In genomic region chr7:73667344-73668102, GRCh38 we compare ENCODE assay signal across 1 cellular context.
TF ChIP-seq lines count a peak whose summit lies in the region.

Gene VPS37D (plus strand): TSS chr7:73667831. CDS start chr7:73667959, 128 bp downstream.

TF ChIP-seq in K562, 482 proteins besides CTCF, POLR2A, EP300 and RAD21 (continued from another document and continues in another):
- TF ChIP-seq MYNN (IDR thresholded peaks at IDR 0.05) (no peak), MYNN (CRISPR knock-in tag; IDR thresholded peaks at IDR 0.05) (no peak), E2F6 (IDR thresholded peaks at IDR 0.05; ENCODE audit: borderline replicate concordance in 1 of 2, extremely low read depth in 1 of 2, insufficient read depth in 1 of 2, insufficient read length in 1 of 2, low read depth in 1 of 2, low read length in 1 of 2, poor library complexity in 1 of 2, severe bottlenecking in 1 of 2) (peak in 1 of 2 experiments; percentile 12), PCBP2 (IDR thresholded peaks at IDR 0.05; ENCODE audit: low read depth, low read length, poor library complexity, severe bottlenecking) (no peak), SPI1 (IDR thresholded peaks at IDR 0.05; ENCODE audit: borderline replicate concordance, low read depth, low read length) (no peak), TCF15 (CRISPR knock-in tag; IDR thresholded peaks at IDR 0.05) (no peak), ZEB2 (IDR thresholded peaks at IDR 0.05) (no peak), U2AF1 (optimal IDR thresholded peaks at IDR 0.05; ENCODE audit: low read depth, low read length) (peak; percentile 95), TAL1 (IDR thresholded peaks at IDR 0.05) (no peak), PCBP1 (IDR thresholded peaks at IDR 0.05; ENCODE audit: low read depth, low read length, poor library complexity, severe bottlenecking) (peak; percentile 44), SIN3A (IDR thresholded peaks at IDR 0.05; ENCODE audit: borderline replicate concordance in 2 of 2, control insufficient read depth in 1 of 2, low read depth in 2 of 2, low read length in 2 of 2) (0 out of 4 replicates have a peak, but pooled peaks of 1 of the 2 experiments have one; percentile 32), CC2D1A (IDR thresholded peaks at IDR 0.05) (peak; percentile 79), ZNF384 (IDR thresholded peaks at IDR 0.05; ENCODE audit: low read depth, low read length) (peak; percentile 28; the same call in 1 of the 2 replicates), CHD2 (IDR thresholded peaks at IDR 0.05; ENCODE audit: low read depth, low read length) (peak; percentile 45; the same call in 1 of the 2 replicates), HDAC8 (tag; IDR thresholded peaks at IDR 0.05) (no peak), NR2C1 (IDR thresholded peaks at IDR 0.05) (no peak), NR2C1 (tag; IDR thresholded peaks at IDR 0.05) (no peak), TAF1 (IDR thresholded peaks at IDR 0.05; ENCODE audit: control insufficient read depth, extremely low read depth, insufficient read depth, low read length, severe bottlenecking) (peak; percentile 46), ETV1 (tag; conservative IDR thresholded peaks at IDR 0.05; ENCODE audit: low read depth) (peak; percentile 48; the same call in 1 of the 2 replicates), ZBTB17 (CRISPR knock-in tag; IDR thresholded peaks at IDR 0.05) (peak; percentile 77), XRCC5 (IDR thresholded peaks at IDR 0.05; ENCODE audit: low read depth, low read length) (peak; percentile 88), CBFA2T3 (IDR thresholded peaks at IDR 0.05) (no peak), NRF1 (conservative IDR thresholded peaks at IDR 0.05 in 1 of 2, IDR thresholded peaks at IDR 0.05 in 1 of 2) (peak in 1 of 2 experiments; percentile 68; a peak in 3 of 4 replicates), SETDB1 (IDR thresholded peaks at IDR 0.05; ENCODE audit: low read length) (no peak), CHD4 (IDR thresholded peaks at IDR 0.05; ENCODE audit: insufficient read depth, insufficient replicate concordance, low read depth, low read length, poor library complexity, severe bottlenecking) (peak; percentile 100), ARNT (IDR thresholded peaks at IDR 0.05) (peak in 1 of 2 experiments; percentile 77; a peak in 2 of 4 replicates), SP1 (CRISPR knock-in tag; IDR thresholded peaks at IDR 0.05) (peak; percentile 64; the same call in 1 of the 2 replicates), FOXK1 (CRISPR knock-in tag; IDR thresholded peaks at IDR 0.05; ENCODE audit: borderline replicate concordance) (0 out of 2 replicates have a peak, but pooled peaks have one; percentile 37), SOX6 (IDR thresholded peaks at IDR 0.05) (peak; percentile 64), THRB (CRISPR knock-in tag; conservative IDR thresholded peaks at IDR 0.05) (no peak), MCM3 (IDR thresholded peaks at IDR 0.05) (no peak), CBX3 (IDR thresholded peaks at IDR 0.05; ENCODE audit: borderline replicate concordance in 1 of 2, low read length in 2 of 2) (peak in 1 of 2 experiments; percentile 91; a peak in 2 of 3 replicates), KDM4B (IDR thresholded peaks at IDR 0.05; ENCODE audit: borderline replicate concordance in 2 of 2, low read depth in 1 of 2) (no peak; a peak in 1 of 4 replicates), KDM1A (IDR thresholded peaks at IDR 0.05) (peak; percentile 99 to 100), ZMIZ1 (IDR thresholded peaks at IDR 0.05; ENCODE audit: low read depth in 2 of 2, low read length in 2 of 2) (0 out of 4 replicates have a peak, but pooled peaks of 1 of the 2 experiments have one; percentile 25), NCOA1 (IDR thresholded peaks at IDR 0.05; ENCODE audit: low read depth) (peak; percentile 39; the same call in 1 of the 2 replicates), ZNF740 (CRISPR knock-in tag; IDR thresholded peaks at IDR 0.05) (no peak), ZNF740 (tag; IDR thresholded peaks at IDR 0.05) (0 out of 4 replicates have a peak, but pooled peaks of 1 of the 2 experiments have one; percentile 41), MNT (conservative IDR thresholded peaks at IDR 0.05) (peak in 1 of 2 experiments; percentile 84; a peak in 3 of 4 replicates), NKRF (IDR thresholded peaks at IDR 0.05; ENCODE audit: borderline replicate concordance) (peak; percentile 80), MECOM (CRISPR knock-in tag; IDR thresholded peaks at IDR 0.05) (no peak), CGGBP1 (CRISPR knock-in tag; IDR thresholded peaks at IDR 0.05) (no peak), ZNF197 (CRISPR knock-in tag; IDR thresholded peaks at IDR 0.05; ENCODE audit: low read depth) (0 out of 2 replicates have a peak, but pooled peaks have one; percentile 30), BHLHE40 (IDR thresholded peaks at IDR 0.05; ENCODE audit: low read length) (peak; percentile 77), SIN3B (IDR thresholded peaks at IDR 0.05; ENCODE audit: low read depth) (peak; percentile 68), NBN (IDR thresholded peaks at IDR 0.05; ENCODE audit: low read depth) (0 out of 2 replicates have a peak, but pooled peaks have one; percentile 31), ZNF699 (CRISPR knock-in tag; IDR thresholded peaks at IDR 0.05; ENCODE audit: insufficient replicate concordance) (no peak), GMEB1 (CRISPR knock-in tag; IDR thresholded peaks at IDR 0.05) (peak; percentile 62; the same call in 1 of the 2 replicates), CREB5 (CRISPR knock-in tag; IDR thresholded peaks at IDR 0.05) (no peak), ZBTB12 (CRISPR knock-in tag; IDR thresholded peaks at IDR 0.05) (no peak)
